8 cellular contexts compared by ENCODE assay signal in the genomic region with DNA sequence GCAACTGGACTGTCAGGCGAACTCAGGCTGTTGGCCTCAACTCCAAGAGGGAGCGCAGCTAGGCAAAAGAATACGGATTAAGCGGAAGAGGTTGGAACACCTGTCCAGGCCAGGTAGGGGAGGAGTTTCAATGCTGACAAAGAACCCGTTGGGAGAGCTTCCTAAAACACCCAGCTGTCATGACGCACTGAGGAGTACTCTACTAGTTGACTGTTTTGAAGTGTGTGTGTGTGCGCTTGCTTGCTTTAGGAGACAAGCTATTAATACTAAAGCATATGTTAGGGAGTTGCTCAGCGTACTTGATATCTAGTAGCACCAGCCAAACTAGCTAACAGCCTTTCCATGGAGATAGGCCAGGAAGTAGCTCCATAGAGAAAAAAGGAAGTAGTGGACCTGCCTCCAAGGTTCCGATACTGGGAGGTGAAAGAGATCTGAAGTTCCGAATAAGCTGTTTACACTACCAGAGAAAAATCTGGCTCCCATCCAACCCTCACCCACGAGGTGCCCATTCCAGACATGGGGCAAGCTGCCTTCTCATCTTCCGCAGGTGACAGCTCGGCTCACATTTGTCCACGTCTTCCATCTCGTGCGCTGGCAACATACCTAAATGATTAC. TPM values are rescaled to one million over a fixed set of nuclear protein-coding genes. Genes with fewer than 3 reads are reported as not detected.
DNase-seq lines count a peak whose midpoint lies in the region; ATAC-seq and TF ChIP-seq lines count a peak whose summit lies in the region.

No MANE protein-coding gene starts in this region.

- peaks cover 2 to 5% of the 10 kb centered on the region in 2 donors for H3K36me3 Mint-ChIP-seq in activated T-cell treated with anti-CD3 and anti-CD28 coated beads, Interleukin-2, amount 50 U/mL, for 72 hours (ENCODE audit: insufficient read depth in 2 of 2)

- peak; percentile 11 for DNase-seq in GM03348 (ENCODE audit: low spot score)
- DNase-seq in NCI-H2081 (lab: John Stamatoyannopoulos, UW), result peak; percentile 43 to 79
- DNase-seq in activated T-cell treated with anti-CD3 and anti-CD28 coated beads, Interleukin-2, amount 50 U/mL, for 72 hours, result no peak
- DNase-seq in left ventricle myocardium inferior, result no peak
- DNase-seq in renal cortical epithelial cell (ENCODE audit: low read depth), result peak; percentile 41
- DNase-seq in GDM1 (lab: John Stamatoyannopoulos, UW), result no peak

- H3K36me3 ChIP-seq in left ventricle myocardium inferior, result no peaks in the 10 kb centered on the region

- peak overlapping the region; percentile 92 to 95 for H3K4me3 Mint-ChIP-seq in activated T-cell treated with anti-CD3 and anti-CD28 coated beads, Interleukin-2, amount 50 U/mL, for 72 hours

- H3K9me3 Mint-ChIP-seq in activated T-cell treated with anti-CD3 and anti-CD28 coated beads, Interleukin-2, amount 50 U/mL, for 72 hours, result no peaks in the 10 kb centered on the region

- H3K4me1 ChIP-seq in left ventricle myocardium inferior, result peaks cover 40% of the 10 kb centered on the region

- no peak for ATAC-seq in activated T-cell treated with anti-CD3 and anti-CD28 coated beads, Interleukin-2, amount 50 U/mL, for 72 hours (replicated peaks in 1 of 2)
- no peak for ATAC-seq in activated CD4-positive, CD25-positive, alpha-beta regulatory T cell treated with anti-CD3 and anti-CD28 coated beads, Interleukin-2, amount 50 U/mL, for 24 hours
- ATAC-seq in HG03432 (IDR thresholded peaks at IDR 0.05; ENCODE audit: unreplicated experiment), result no peak

- H3K4me3 ChIP-seq in left ventricle myocardium inferior, result peak overlapping the region; percentile 88

- no peaks in the 10 kb centered on the region for H3K9me3 ChIP-seq in left ventricle myocardium inferior (replicated peaks)

- peak overlapping the region; percentile 89 for H3K27ac ChIP-seq in left ventricle myocardium inferior (replicated peaks)

- no peak overlapping the region for H3K27ac Mint-ChIP-seq in activated T-cell treated with anti-CD3 and anti-CD28 coated beads, Interleukin-2, amount 50 U/mL, for 72 hours

- no peak for TF ChIP-seq CTCF in left ventricle myocardium inferior (IDR thresholded peaks at IDR 0.05; ENCODE audit: borderline replicate concordance)

- H3K27me3 Mint-ChIP-seq in activated T-cell treated with anti-CD3 and anti-CD28 coated beads, Interleukin-2, amount 50 U/mL, for 72 hours (ENCODE audit: low read depth), result peaks cover 37% of the 10 kb centered on the region

- no peaks in the 10 kb centered on the region for H3K27me3 ChIP-seq in left ventricle myocardium inferior (ENCODE audit: low read depth)

- peaks cover 18% of the 10 kb centered on the region for H3K4me1 Mint-ChIP-seq in activated T-cell treated with anti-CD3 and anti-CD28 coated beads, Interleukin-2, amount 50 U/mL, for 72 hours (ENCODE audit: low read depth)

- intact Hi-C loops in left ventricle myocardium inferior (cut with micrococcal nuclease), result loop anchor here (10.0 kb wide), 1 partner anchor 108 kb away; no protein-coding TSS in a partner anchor

RNA-seq across cellular contexts. Expression of gene FNBP1L, which starts 1.0 kb away (rescaled TPM):
- 1 to 10 TPM; 1.3 to 1.6 TPM for total RNA-seq in activated T-cell treated with anti-CD3 and anti-CD28 coated beads, Interleukin-2, amount 50 U/mL, for 72 hours
- 28.0 TPM for total RNA-seq in left ventricle myocardium inferior
- total RNA-seq in renal cortical epithelial cell, result 61.0 and 122 TPM in 2 replicates

Comparison
In these comparisons a context has a peak if more than half of its experiments do, and no peak if none do; other contexts are left out.
1. DNase-seq: peak in GM03348 (single experiment), NCI-H2081 (2 of 2) and renal cortical epithelial cell (single experiment); none in activated T-cell treated with anti-CD3 and anti-CD28 coated beads, Interleukin-2, amount 50 U/mL, for 72 hours (0 of 2), left ventricle myocardium inferior (single experiment) and GDM1 (single experiment).
2. RNA of gene FNBP1L, which starts 1.0 kb away (total RNA-seq): 61.0 to 122 TPM in renal cortical epithelial cell and 28.0 TPM in left ventricle myocardium inferior (single experiment); 1.3 to 1.6 TPM in activated T-cell treated with anti-CD3 and anti-CD28 coated beads, Interleukin-2, amount 50 U/mL, for 72 hours; every median in the first group is over 10 times any median in the second.